7 cellular contexts compared by ENCODE assay signal in the genomic region with DNA sequence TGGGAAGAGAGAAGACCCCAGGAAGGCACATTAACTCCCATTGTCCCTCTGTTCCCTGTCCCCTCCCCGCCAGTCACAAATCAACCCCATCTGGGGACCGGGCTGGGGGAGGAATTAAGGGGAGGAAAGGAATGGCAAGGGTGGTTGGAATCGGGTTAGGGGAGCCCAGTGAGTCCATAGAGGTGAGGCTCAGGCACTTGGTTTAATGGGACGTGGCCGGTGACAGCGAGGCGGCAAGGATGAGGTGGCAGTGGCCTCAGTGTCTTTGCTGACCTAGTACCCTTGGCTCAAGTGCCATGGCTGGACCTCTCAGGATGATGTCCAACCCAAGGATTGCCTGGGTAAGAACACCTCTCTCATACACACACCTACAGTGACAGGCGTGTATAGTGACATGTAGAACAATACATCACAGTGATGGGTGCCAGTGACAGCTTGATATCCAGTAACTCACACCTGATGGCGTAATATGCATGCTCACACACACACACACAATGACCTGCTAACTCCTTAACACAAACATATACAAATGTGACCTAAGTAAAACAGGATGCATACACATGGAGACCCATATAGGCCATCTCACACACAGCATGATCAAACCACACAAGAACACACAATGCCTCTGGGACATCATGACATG. TPM values are rescaled to one million over a fixed set of nuclear protein-coding genes. Genes with fewer than 3 reads are reported as not detected.
DNase-seq lines count a peak whose midpoint lies in the region; ATAC-seq and TF ChIP-seq lines count a peak whose summit lies in the region.

No MANE protein-coding gene starts in this region.

- H3K36me3 Mint-ChIP-seq in activated CD8-positive, alpha-beta T cell treated with anti-CD3 and anti-CD28 coated beads for 36 hours (ENCODE audit: low read depth), result no peaks in the 10 kb centered on the region
- H3K36me3 Mint-ChIP-seq in stimulated activated memory B cell treated with anti-CD40 and anti-IgM and Interleukin-4, amounts not matched to agents 10 μg/mL and 1 μg/mL and 100 μg/mL, for 72 hours, result no peaks in the 10 kb centered on the region

- peak overlapping the region; percentile 47 for H2AFZ ChIP-seq in hepatocyte

- H3K79me2 ChIP-seq in hepatocyte, result no peaks in the 10 kb centered on the region

- peaks cover 48% of the 10 kb centered on the region for H3K4me1 Mint-ChIP-seq in activated CD8-positive, alpha-beta T cell treated with anti-CD3 and anti-CD28 coated beads for 36 hours (ENCODE audit: low read depth)
- peaks cover 53% of the 10 kb centered on the region for H3K4me1 Mint-ChIP-seq in stimulated activated memory B cell treated with anti-CD40 and anti-IgM and Interleukin-4, amounts not matched to agents 10 μg/mL and 1 μg/mL and 100 μg/mL, for 72 hours

- H3K4me3 ChIP-seq in HFF-Myc (replicated peaks; ENCODE audit: low read depth, low read length) (peak overlapping the region; percentile 39), hepatocyte (no peak overlapping the region)

- POLR2A ChIA-PET in activated CD8-positive, alpha-beta T cell treated with anti-CD3 and anti-CD28 coated beads for 36 hours (lab: Charles Lee), result interaction anchor here (1.5 to 2.6 kb wide), 4 partner anchors 9 to 13 kb away, joined by 4 to 25 read pairs (median 15); a partner anchor contains a TSS

- H4K20me1 ChIP-seq in hepatocyte (ENCODE audit: insufficient read depth, poor library complexity, severe bottlenecking), result no peaks in the 10 kb centered on the region

- H3K4me3 Mint-ChIP-seq in activated CD8-positive, alpha-beta T cell treated with anti-CD3 and anti-CD28 coated beads for 36 hours, result peak overlapping the region; percentile 70
- H3K4me3 Mint-ChIP-seq in stimulated activated memory B cell treated with anti-CD40 and anti-IgM and Interleukin-4, amounts not matched to agents 10 μg/mL and 1 μg/mL and 100 μg/mL, for 72 hours, result peak overlapping the region; percentile 84

- TF ChIP-seq CTCF in HFF-Myc (IDR thresholded peaks at IDR 0.05; ENCODE audit: low read depth, low read length, missing control alignments) (no peak), hepatocyte (IDR thresholded peaks at IDR 0.05; ENCODE audit: poor library complexity) (no peak)
- no peak for TF ChIP-seq CTCF in activated CD8-positive, alpha-beta T cell treated with anti-CD3 and anti-CD28 coated beads for 36 hours (IDR thresholded peaks at IDR 0.05)

- H3K27ac Mint-ChIP-seq in activated CD8-positive, alpha-beta T cell treated with anti-CD3 and anti-CD28 coated beads for 36 hours, result peak overlapping the region; percentile 94
- H3K27ac Mint-ChIP-seq in stimulated activated memory B cell treated with anti-CD40 and anti-IgM and Interleukin-4, amounts not matched to agents 10 μg/mL and 1 μg/mL and 100 μg/mL, for 72 hours, result peak overlapping the region; percentile 98

- no peaks in the 10 kb centered on the region for H3K27me3 ChIP-seq in hepatocyte

- DNase-seq in HFF-Myc (ENCODE audit: extremely low read depth, low read depth), result no peak
- no peak for DNase-seq in activated CD8-positive, alpha-beta T cell treated with anti-CD3 and anti-CD28 coated beads for 36 hours
- no peak for DNase-seq in hepatocyte (ENCODE audit: low spot score)
- no peak for DNase-seq in nucleus accumbens (lab: John Stamatoyannopoulos, UW)
- DNase-seq in stimulated activated CD4-positive, alpha-beta T cell treated with anti-CD3 and anti-CD28 coated beads, Interleukin-15, amount 100 ng/mL, for 24 hours, result no peak

- H3K9me2 ChIP-seq in hepatocyte (replicated peaks; ENCODE audit: insufficient read depth), result no peaks in the 10 kb centered on the region

- WGBS in hepatocyte (ENCODE audit: low lambda C conversion rate, missing lambda C conversion rate), result 74% methylated on average over 9 of the region's 9 CpGs

- H3K4me2 ChIP-seq in hepatocyte, result peak overlapping the region; percentile 95

- CTCF ChIA-PET in activated CD8-positive, alpha-beta T cell treated with anti-CD3 and anti-CD28 coated beads for 36 hours (lab: Charles Lee), result interaction anchor here (1.5 kb wide), 2 partner anchors 8 to 12 kb away, joined by 3 to 5 read pairs; no protein-coding TSS in a partner anchor

- H3K27ac ChIP-seq in hepatocyte, result peak overlapping the region; percentile 93

- no peaks in the 10 kb centered on the region for H3K9me3 ChIP-seq in hepatocyte (ENCODE audit: low read depth)

- intact Hi-C loops in activated CD8-positive, alpha-beta T cell treated with anti-CD3 and anti-CD28 coated beads for 36 hours (cut with micrococcal nuclease), result no loop called here

- H3K4me1 ChIP-seq in hepatocyte (ENCODE audit: insufficient read depth), result peaks cover 14% of the 10 kb centered on the region

- no peak for ATAC-seq in activated CD8-positive, alpha-beta T cell treated with anti-CD3 and anti-CD28 coated beads for 36 hours
- no peak for ATAC-seq in stimulated activated memory B cell treated with anti-CD40 and anti-IgM and Interleukin-4, amounts not matched to agents 10 μg/mL and 1 μg/mL and 100 μg/mL, for 72 hours
- ATAC-seq in HG02623 (IDR thresholded peaks at IDR 0.05; ENCODE audit: unreplicated experiment), result no peak

- H3K36me3 ChIP-seq in hepatocyte (replicated peaks; ENCODE audit: insufficient read depth, low read depth), result no peaks in the 10 kb centered on the region

- no peaks in the 10 kb centered on the region for H3K27me3 Mint-ChIP-seq in activated CD8-positive, alpha-beta T cell treated with anti-CD3 and anti-CD28 coated beads for 36 hours
- no peaks in the 10 kb centered on the region for H3K27me3 Mint-ChIP-seq in stimulated activated memory B cell treated with anti-CD40 and anti-IgM and Interleukin-4, amounts not matched to agents 10 μg/mL and 1 μg/mL and 100 μg/mL, for 72 hours

- no peaks in the 10 kb centered on the region for H3K9me3 Mint-ChIP-seq in activated CD8-positive, alpha-beta T cell treated with anti-CD3 and anti-CD28 coated beads for 36 hours
- H3K9me3 Mint-ChIP-seq in stimulated activated memory B cell treated with anti-CD40 and anti-IgM and Interleukin-4, amounts not matched to agents 10 μg/mL and 1 μg/mL and 100 μg/mL, for 72 hours, result no peaks in the 10 kb centered on the region

RNA-seq across cellular contexts. Expression of a gene that starts 12.3 kb away (rescaled TPM):
- total RNA-seq in activated CD8-positive, alpha-beta T cell treated with anti-CD3 and anti-CD28 coated beads for 36 hours, result 1 to 10 TPM; 2.4 to 3.1 TPM
- total RNA-seq in hepatocyte, result 0.36 and 0.87 TPM in 2 replicates
- polyA plus RNA-seq in hepatocyte, result 0.96 and 1.0 TPM in 2 replicates

RNA-seq across cellular contexts. Expression of a gene that starts 13.0 kb away (rescaled TPM):
- 100 to 1,000 TPM; 125 to 130 TPM for total RNA-seq in activated CD8-positive, alpha-beta T cell treated with anti-CD3 and anti-CD28 coated beads for 36 hours
- 66.4 and 76.8 TPM in 2 replicates for total RNA-seq in hepatocyte
- 46.1 and 55.7 TPM in 2 replicates for polyA plus RNA-seq in hepatocyte

RNA-seq across cellular contexts. Expression of a gene that starts 48.0 kb away (rescaled TPM):
- total RNA-seq in activated CD8-positive, alpha-beta T cell treated with anti-CD3 and anti-CD28 coated beads for 36 hours, result 100 to 1,000 TPM; 235 to 264 TPM
- total RNA-seq in hepatocyte, result 69.4 and 71.6 TPM in 2 replicates
- polyA plus RNA-seq in hepatocyte, result 4.0 and 5.1 TPM in 2 replicates

RNA-seq across cellular contexts. Expression of a gene that starts 55.4 kb away (rescaled TPM):
- total RNA-seq in activated CD8-positive, alpha-beta T cell treated with anti-CD3 and anti-CD28 coated beads for 36 hours, result under 1 TPM in 1 of 2 experiments, not detected in 1; 0.38 TPM
- not detected in 2 replicates for total RNA-seq in hepatocyte
- polyA plus RNA-seq in hepatocyte, result not detected in 2 replicates
